In the genomic region with DNA sequence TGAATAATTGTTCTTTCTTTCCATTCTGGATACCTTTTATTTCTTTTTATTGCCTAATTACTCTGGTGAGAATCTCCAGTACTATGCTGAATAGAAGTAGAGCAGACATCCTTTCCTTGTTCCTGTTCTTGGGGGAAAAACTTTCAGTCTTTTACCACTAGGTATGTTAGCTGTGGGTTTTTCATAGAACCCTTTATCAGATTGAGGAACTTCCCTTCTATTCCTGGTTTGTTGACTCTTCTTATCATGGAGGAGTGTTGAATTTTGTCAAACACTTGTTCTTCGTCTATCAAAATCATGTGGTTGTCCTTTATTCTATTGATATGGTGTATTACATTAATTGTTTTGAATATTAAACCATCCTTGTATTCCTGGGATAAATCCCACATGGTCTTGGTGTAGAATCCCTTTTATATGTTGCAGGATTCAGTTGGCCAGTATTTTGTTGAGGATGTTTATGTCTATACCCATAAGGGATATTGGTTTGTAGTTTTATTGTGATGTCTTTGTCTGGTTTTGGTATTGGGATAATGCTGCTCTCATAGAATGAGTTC, we compare ENCODE assay signal across 13 cellular contexts. TPM values are rescaled to one million over a fixed set of nuclear protein-coding genes. Genes with fewer than 3 reads are reported as not detected.
DNase-seq lines count a peak whose midpoint lies in the region; ATAC-seq and TF ChIP-seq lines count a peak whose summit lies in the region.
"Had no signal": no experiment of that assay in that cellular context is flagged by ENCODE, and none has a peak within 500 bp of the region (broad histone marks: within the 10 kb centered on the region; RNA-seq: fewer than 3 reads in every experiment).

No MANE protein-coding gene starts in this region.

- H3K36me3 Mint-ChIP-seq in CD8-positive, alpha-beta memory T cell, result peaks cover 0 to 18% (median 6%) of the 10 kb centered on the region in 3 donors
- peaks cover 55% of the 10 kb centered on the region for H3K36me3 Mint-ChIP-seq in activated CD8-positive, alpha-beta T cell treated with anti-CD3 and anti-CD28 coated beads, Interleukin-2, amount 10 ng/mL, durations not matched to agents 7 days and 5 days (ENCODE audit: low read depth)
- H3K36me3 Mint-ChIP-seq in natural killer cell, result no peaks in the 10 kb centered on the region

- no peak overlapping the region for H3K27ac ChIP-seq in CD8-positive, alpha-beta memory T cell (ENCODE audit: low read depth, low read length)
- H3K27ac ChIP-seq: tibial artery had no signal

- peaks cover 75% of the 10 kb centered on the region for H3K4me1 ChIP-seq in CD8-positive, alpha-beta memory T cell (ENCODE audit: insufficient read depth, low read length)

- CTCF ChIA-PET in CD8-positive, alpha-beta memory T cell (lab: Charles Lee), result interaction anchor here (6.1 kb wide), 1 partner anchor 53 kb away, joined by 30 read pairs; no protein-coding TSS in a partner anchor
- CTCF ChIA-PET in activated CD8-positive, alpha-beta T cell treated with anti-CD3 and anti-CD28 coated beads, Interleukin-2, amount 10 ng/mL, durations not matched to agents 7 days and 5 days (lab: Charles Lee), result no interaction called here

- POLR2A ChIA-PET in CD8-positive, alpha-beta memory T cell (lab: Charles Lee), result no interaction called here
- POLR2A ChIA-PET in activated CD8-positive, alpha-beta T cell treated with anti-CD3 and anti-CD28 coated beads, Interleukin-2, amount 10 ng/mL, durations not matched to agents 7 days and 5 days (lab: Charles Lee), result no interaction called here

- H3K4me3 Mint-ChIP-seq in CD8-positive, alpha-beta memory T cell, result peak overlapping the region; percentile 82 to 90 (median 86)
- H3K4me3 Mint-ChIP-seq in activated CD8-positive, alpha-beta T cell treated with anti-CD3 and anti-CD28 coated beads, Interleukin-2, amount 10 ng/mL, durations not matched to agents 7 days and 5 days, result peak overlapping the region; percentile 73
- H3K4me3 Mint-ChIP-seq in natural killer cell, result peak overlapping the region; percentile 81

- no peak for ATAC-seq in activated CD8-positive, alpha-beta T cell treated with anti-CD3 and anti-CD28 coated beads, Interleukin-2, amount 10 ng/mL, durations not matched to agents 7 days and 5 days
- no peak for ATAC-seq in natural killer cell

- intact Hi-C loops in natural killer cell (cut with micrococcal nuclease), result loop anchor here (10.0 kb wide), 2 partner anchors 58 to 118 kb away; no protein-coding TSS in a partner anchor

- H3K27me3 Mint-ChIP-seq in CD8-positive, alpha-beta memory T cell, result no peaks in the 10 kb centered on the region
- no peaks in the 10 kb centered on the region for H3K27me3 Mint-ChIP-seq in activated CD8-positive, alpha-beta T cell treated with anti-CD3 and anti-CD28 coated beads, Interleukin-2, amount 10 ng/mL, durations not matched to agents 7 days and 5 days (ENCODE audit: low read depth)
- H3K27me3 Mint-ChIP-seq in natural killer cell (ENCODE audit: low read depth in 2 of 2), result no peaks in the 10 kb centered on the region

- peak overlapping the region; percentile 54 to 96 (median 90) for H3K27ac Mint-ChIP-seq in CD8-positive, alpha-beta memory T cell
- peak overlapping the region; percentile 62 for H3K27ac Mint-ChIP-seq in activated CD8-positive, alpha-beta T cell treated with anti-CD3 and anti-CD28 coated beads, Interleukin-2, amount 10 ng/mL, durations not matched to agents 7 days and 5 days
- H3K27ac Mint-ChIP-seq in natural killer cell, result peak overlapping the region; percentile 98 to 99

- H3K27me3 ChIP-seq in CD8-positive, alpha-beta memory T cell (ENCODE audit: insufficient read depth, low read length, poor library complexity, severe bottlenecking), result no peaks in the 10 kb centered on the region

- no peak for TF ChIP-seq POLR2A in erythroblast (IDR thresholded peaks at IDR 0.05; ENCODE audit: low read length)

- no peaks in the 10 kb centered on the region for H3K9me3 ChIP-seq in CD8-positive, alpha-beta memory T cell (ENCODE audit: low read length)

- H3K9me3 Mint-ChIP-seq in CD8-positive, alpha-beta memory T cell, result no peaks in the 10 kb centered on the region
- H3K9me3 Mint-ChIP-seq in activated CD8-positive, alpha-beta T cell treated with anti-CD3 and anti-CD28 coated beads, Interleukin-2, amount 10 ng/mL, durations not matched to agents 7 days and 5 days (ENCODE audit: insufficient read depth), result no peaks in the 10 kb centered on the region
- no peaks in the 10 kb centered on the region for H3K9me3 Mint-ChIP-seq in natural killer cell

- no peak for DNase-seq in CD8-positive, alpha-beta memory T cell
- DNase-seq in Kasumi-1 (lab: John Stamatoyannopoulos, UW), result peak; percentile 45 to 65
- DNase-seq in activated CD8-positive, alpha-beta T cell treated with anti-CD3 and anti-CD28 coated beads, Interleukin-2, amount 10 ng/mL, durations not matched to agents 7 days and 5 days, result no peak
- no peak for DNase-seq in natural killer cell
- no peak for DNase-seq in pons (ENCODE audit: low spot score)
- DNase-seq in erythroblast (lab: John Stamatoyannopoulos, UW), result no peak
- DNase-seq in NCI-H2171 (lab: John Stamatoyannopoulos, UW), result no peak
- DNase-seq: DMS153, head of caudate nucleus, NCI-H345, T1000, tibial artery had no signal

- peak overlapping the region; percentile 34 for H3K4me3 ChIP-seq in CD8-positive, alpha-beta memory T cell (ENCODE audit: low read length)
- H3K4me3 ChIP-seq: smooth muscle cell, tibial artery had no signal

- H3K4me1 Mint-ChIP-seq in CD8-positive, alpha-beta memory T cell, result peaks cover 65 to 84% (median 68%) of the 10 kb centered on the region in 3 donors
- peaks cover 69% of the 10 kb centered on the region for H3K4me1 Mint-ChIP-seq in activated CD8-positive, alpha-beta T cell treated with anti-CD3 and anti-CD28 coated beads, Interleukin-2, amount 10 ng/mL, durations not matched to agents 7 days and 5 days (ENCODE audit: low read depth)
- H3K4me1 Mint-ChIP-seq in natural killer cell, result peaks cover 65 to 82% of the 10 kb centered on the region in 2 donors

- TF ChIP-seq CTCF in natural killer cell (IDR thresholded peaks at IDR 0.05), result no peak

- peaks cover 4% of the 10 kb centered on the region for H3K36me3 ChIP-seq in CD8-positive, alpha-beta memory T cell (ENCODE audit: insufficient read depth, low read length)

RNA-seq across cellular contexts. Expression of a gene that starts 23.6 kb away (rescaled TPM):
- 10 to 100 TPM; 68.8 to 75.4 TPM for total RNA-seq in CD8-positive, alpha-beta memory T cell
- polyA plus RNA-seq in CD8-positive, alpha-beta memory T cell, result 35.7 TPM
- total RNA-seq in activated CD8-positive, alpha-beta T cell treated with anti-CD3 and anti-CD28 coated beads, Interleukin-2, amount 10 ng/mL, durations not matched to agents 7 days and 5 days, result 10 to 100 TPM; 88.2 to 93.0 TPM
- 100 to 1,000 TPM; 213 to 283 (median 221) TPM for total RNA-seq in natural killer cell

RNA-seq across cellular contexts. Expression of a gene that starts 27.2 kb away (rescaled TPM):
- total RNA-seq in CD8-positive, alpha-beta memory T cell, result 100 to 1,000 TPM; 185 to 192 TPM
- 217 TPM for polyA plus RNA-seq in CD8-positive, alpha-beta memory T cell
- 100 to 1,000 TPM; 252 to 255 TPM for total RNA-seq in activated CD8-positive, alpha-beta T cell treated with anti-CD3 and anti-CD28 coated beads, Interleukin-2, amount 10 ng/mL, durations not matched to agents 7 days and 5 days
- 100 to 1,000 TPM; 383 to 465 (median 452) TPM for total RNA-seq in natural killer cell

Comparison
In these comparisons a context has a peak if more than half of its experiments do, and no peak if none do; other contexts are left out.
1. DNase-seq: peak in Kasumi-1 (2 of 2); none in CD8-positive, alpha-beta memory T cell (0 of 5), activated CD8-positive, alpha-beta T cell treated with anti-CD3 and anti-CD28 coated beads, Interleukin-2, amount 10 ng/mL, durations not matched to agents 7 days and 5 days (single experiment), natural killer cell (single experiment), pons (single experiment), erythroblast (0 of 2) and NCI-H2171 (single experiment).
2. Peak in every context shown above with its lines, with median percentiles within 50 percentile points of each other: H3K27ac Mint-ChIP-seq and H3K4me3 Mint-ChIP-seq.